Comparison of ENCODE assay signal across 1 cellular context in the genomic region with DNA sequence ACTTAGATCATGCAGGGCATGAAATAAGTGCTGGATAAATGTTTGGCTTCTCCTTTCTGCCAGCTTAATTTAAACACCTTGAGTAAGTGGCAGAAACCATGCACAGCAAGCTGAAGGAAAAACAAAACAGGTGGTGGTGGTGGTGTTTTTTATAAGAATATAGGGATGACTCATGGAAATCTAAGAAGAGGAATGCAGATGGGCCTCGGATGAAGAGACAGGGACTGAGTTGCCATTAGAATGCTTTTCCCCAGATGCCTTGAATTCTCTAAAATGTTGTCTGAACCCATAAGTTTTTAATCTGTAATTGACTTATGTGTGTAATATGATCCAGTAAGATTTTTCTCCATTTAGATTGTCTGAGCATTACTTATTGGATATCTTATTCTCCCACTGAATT.
TF ChIP-seq lines count a peak whose summit lies in the region.

No MANE protein-coding gene starts in this region.

TF ChIP-seq in IMR-90, 13 proteins besides CTCF, POLR2A, EP300 and RAD21 (continued from another document):
- TF ChIP-seq FOS (IDR thresholded peaks at IDR 0.05; ENCODE audit: low read depth, low read length): peak; percentile 70; the same call in 1 of the 2 replicates
